21 cellular contexts compared by ENCODE assay signal in genomic region chr6:34557228-34557627, GRCh38. TPM values are rescaled to one million over a fixed set of nuclear protein-coding genes. Genes with fewer than 3 reads are reported as not detected.
DNase-seq lines count a peak whose midpoint lies in the region; ATAC-seq, FAIRE-seq and TF ChIP-seq lines count a peak whose summit lies in the region.
"Had no signal": no experiment of that assay in that cellular context is flagged by ENCODE, and none has a peak within 500 bp of the region (broad histone marks: within the 10 kb centered on the region; RNA-seq: fewer than 3 reads in every experiment).

No MANE protein-coding gene starts in this region.

- H3K9ac ChIP-seq in K562 (ENCODE audit: insufficient read depth in 1 of 2, low read depth in 2 of 2, low read length in 2 of 2) (peak overlapping the region in 1 of 2 experiments; percentile 33; a peak in 1 of 4 replicates), neural progenitor cell (no peak overlapping the region)
- H3K9ac ChIP-seq: GM23248 had no signal

- H3K36me3 ChIP-seq in K562 (ENCODE audit: control insufficient read depth, insufficient read depth, low read length) = no peaks in the 10 kb centered on the region
- no peaks in the 10 kb centered on the region for H3K36me3 ChIP-seq in neural progenitor cell
- H3K36me3 ChIP-seq in stomach = no peaks in the 10 kb centered on the region
- H3K36me3 ChIP-seq: HAP-1 had no signal

- H3K4me2 ChIP-seq in K562 (ENCODE audit: insufficient read depth, low read length) = peak overlapping the region; percentile 64
- H3K4me2 ChIP-seq in neural progenitor cell = no peak overlapping the region

- H3K27ac ChIP-seq in K562 (ENCODE audit: extremely low read depth, low read depth, low read length) (no peak overlapping the region; the same call in 2 of the 3 replicates), neural progenitor cell (no peak overlapping the region), stomach (peak overlapping the region in 3 of 5 donors; percentile 77 to 88 (median 82))
- H3K27ac ChIP-seq: GM23248 had no signal

- POLR2A ChIA-PET in K562 (lab: Yijun Ruan, JAX) = no interaction called here

- H3K36me3 Mint-ChIP-seq in neural progenitor cell = no peaks in the 10 kb centered on the region
- H3K36me3 Mint-ChIP-seq: CD14-positive monocyte; CD4-positive, alpha-beta memory T cell had no signal

- peaks cover 29% of the 10 kb centered on the region for H3K4me1 Mint-ChIP-seq in neural progenitor cell

- TF ChIP-seq EP300 in K562 (IDR thresholded peaks at IDR 0.05; ENCODE audit: low read length) = peak; percentile 77; the same call in 1 of the 2 replicates
- no peak for TF ChIP-seq EP300 in stomach (IDR thresholded peaks at IDR 0.05)

- no peak overlapping the region for H3K4me3 ChIP-seq in K562
- no peak overlapping the region for H3K4me3 ChIP-seq in neural progenitor cell
- H3K4me3 ChIP-seq in stomach = no peak overlapping the region
- H3K4me3 ChIP-seq: A549, GM12878, GM23248, HAP-1 had no signal

- peak overlapping the region; percentile 69 for H3K27ac Mint-ChIP-seq in neural progenitor cell
- H3K27ac Mint-ChIP-seq: CD14-positive monocyte; CD4-positive, alpha-beta memory T cell had no signal

- BruUV-seq in K562 (replicated peaks; lab: Mats Ljungman, UMichigan) = no TSS peak

- no peak for TF ChIP-seq RAD21 in K562 (CRISPR knock-in tag; conservative IDR thresholded peaks at IDR 0.05 in 1 of 2, IDR thresholded peaks at IDR 0.05 in 1 of 2)

- no peak for DNase-seq in HTR-8/SVneo (ENCODE audit: insufficient read length, low spot score)
- peak; percentile 73 to 86 (median 74) for DNase-seq in K562 (ENCODE audit: extremely low read depth in 1 of 4, low spot score in 3 of 4)
- no peak for DNase-seq in neural progenitor cell (ENCODE audit: low spot score)
- DNase-seq in stomach = no peak
- DNase-seq in D341Med (ENCODE audit: low spot score) = no peak
- DNase-seq in putamen (ENCODE audit: low spot score) = no peak
- DNase-seq: AML-193; CD4-positive, alpha-beta memory T cell; DMS 273 treated with DMSO at 0.1 percent for 48 hours; DMS53; DND-41; EL; GM23248 had no signal

- FAIRE-seq in HTR-8/SVneo (lab: Jason Lieb, UNC) (peak; percentile 20), K562 (lab: Jason Lieb, UNC) (peak; percentile 90)
- FAIRE-seq: A549, GM12878 had no signal

- H4K20me1 ChIP-seq in K562 (replicated peaks; ENCODE audit: control insufficient read depth, insufficient read depth, low read length) = no peaks in the 10 kb centered on the region
- H4K20me1 ChIP-seq in neural progenitor cell (ENCODE audit: low read depth) = no peaks in the 10 kb centered on the region

- H3K9me3 ChIP-seq in K562 (replicated peaks; ENCODE audit: control insufficient read depth, insufficient read depth, low read depth, low read length) (peaks cover 8% of the 10 kb centered on the region), neural progenitor cell (ENCODE audit: low read depth) (no peaks in the 10 kb centered on the region), stomach (peaks cover 0 to 8% (median 6%) of the 10 kb centered on the region in 4 donors)
- H3K9me3 ChIP-seq: HAP-1 had no signal

- 10% methylated on average over 9 of the region's 9 CpGs for WGBS in K562 (ENCODE audit: insufficient coverage, low coverage, missing lambda C conversion rate)
- WGBS in stomach, 5 donors = 36 to 65% (median 51%) methylated on average over 9 of the region's 9 CpGs

- TF ChIP-seq CTCF in K562 (IDR thresholded peaks at IDR 0.05 in 2 of 3, conservative IDR thresholded peaks at IDR 0.05 in 1 of 3; ENCODE audit: insufficient read depth in 2 of 3, low read depth in 1 of 3, low read length in 3 of 3) = no peak
- TF ChIP-seq CTCF in neural progenitor cell (IDR thresholded peaks at IDR 0.05) = no peak
- TF ChIP-seq CTCF in stomach (IDR thresholded peaks at IDR 0.05) = no peak

- H3K4me3 Mint-ChIP-seq in neural progenitor cell = peak overlapping the region; percentile 48
- H3K4me3 Mint-ChIP-seq: CD14-positive monocyte; CD4-positive, alpha-beta memory T cell had no signal

- H2AFZ ChIP-seq in K562 (ENCODE audit: low read depth, low read length) (peak overlapping the region; percentile 66), neural progenitor cell (replicated peaks) (no peak overlapping the region)
- H2AFZ ChIP-seq: GM23248 had no signal

- H3K9me1 ChIP-seq in K562 (ENCODE audit: control insufficient read depth, insufficient read depth, low read length) = peaks cover 5% of the 10 kb centered on the region

- TF ChIP-seq POLR2A in K562 (conservative IDR thresholded peaks at IDR 0.05) (no peak), stomach (IDR thresholded peaks at IDR 0.05) (no peak)

- CTCF ChIA-PET in K562 (lab: Yijun Ruan, JAX; ENCODE audit: low intra/inter-chr PET ratio) = no interaction called here

- H3K4me1 ChIP-seq in K562 (replicated peaks in 1 of 2; ENCODE audit: control insufficient read depth in 2 of 2, insufficient read depth in 2 of 2, low read length in 2 of 2) (peaks cover 46 to 78% of the 10 kb centered on the region in 2 experiments), neural progenitor cell (peaks cover 12% of the 10 kb centered on the region), stomach (peaks cover 8 to 70% (median 56%) of the 10 kb centered on the region in 4 donors)
- H3K4me1 ChIP-seq: HAP-1 had no signal

- peaks cover 4% of the 10 kb centered on the region for H3K27me3 Mint-ChIP-seq in neural progenitor cell (ENCODE audit: insufficient read depth, low read depth)

- intact Hi-C loops in K562 (cut with micrococcal nuclease) = no loop called here
- intact Hi-C loops in stomach (cut with DNase I; ENCODE audit: low total_unique reads) = no loop called here

- in situ Hi-C loops in K562 (cut with MboI) = no loop called here

- no peaks in the 10 kb centered on the region for H3F3A ChIP-seq in neural progenitor cell (ENCODE audit: low read depth)

- no peaks in the 10 kb centered on the region for H3K9me3 Mint-ChIP-seq in neural progenitor cell

- no peaks in the 10 kb centered on the region for H3K79me2 ChIP-seq in K562 (ENCODE audit: control insufficient read depth, insufficient read depth, low read length)
- no peaks in the 10 kb centered on the region for H3K79me2 ChIP-seq in neural progenitor cell (ENCODE audit: low read depth)

- H3K27me3 ChIP-seq in K562 (ENCODE audit: control insufficient read depth in 2 of 2, insufficient read depth in 2 of 2, low read length in 2 of 2) (no peaks in the 10 kb centered on the region), neural progenitor cell (no peaks in the 10 kb centered on the region), stomach (no peaks in the 10 kb centered on the region)

- ATAC-seq in K562 (no peak), HG02852 (IDR thresholded peaks at IDR 0.05; ENCODE audit: unreplicated experiment) (no peak)
- ATAC-seq: GM12878 had no signal

TF ChIP-seq in K562, 482 proteins besides CTCF, POLR2A, EP300 and RAD21 (continues in another document):
- TF ChIP-seq SMARCA5 (IDR thresholded peaks at IDR 0.05) (no peak), MTA3 (IDR thresholded peaks at IDR 0.05; ENCODE audit: borderline replicate concordance) (0 out of 2 replicates have a peak, but pooled peaks have one; percentile 24), RFX1 (IDR thresholded peaks at IDR 0.05) (no peak), ZEB2 (IDR thresholded peaks at IDR 0.05) (peak; percentile 61; the same call in 1 of the 2 replicates), XRCC5 (IDR thresholded peaks at IDR 0.05; ENCODE audit: low read depth, low read length) (no peak), SIN3A (IDR thresholded peaks at IDR 0.05; ENCODE audit: borderline replicate concordance in 2 of 2, control insufficient read depth in 1 of 2, low read depth in 2 of 2, low read length in 2 of 2) (no peak), SMAD2 (IDR thresholded peaks at IDR 0.05; ENCODE audit: low read depth, low read length) (no peak), KAT7 (CRISPR knock-in tag; IDR thresholded peaks at IDR 0.05; ENCODE audit: borderline replicate concordance) (no peak)

RNA-seq across cellular contexts. Expression of gene SPDEF, which starts 1.1 kb away (rescaled TPM):
- total RNA-seq in K562 (2011; cell fraction: chromatin; rRNA removed; ENCODE audit: low replicate concordance) = not detected in 2 replicates
- total RNA-seq in K562 (2011; cell fraction: nucleolus; rRNA removed) = 0.13 TPM in 1 of 2 replicates, not detected in the other
- 0.29 TPM in 1 of 2 replicates, not detected in the other for total RNA-seq in K562 (2011; cell fraction: nucleoplasm; rRNA removed)
- total RNA-seq in K562 (2014; rRNA removed) (0.08 TPM in 1 of 2 replicates, not detected in the other), K562 (2014; rRNA removed; fragmentation: Illumina TruSeq; extraction: Trizol) (not detected in 2 replicates), K562 (2015; rRNA removed; fragmentation: Illumina TruSeq; extraction: Trizol) (0.11 and 0.15 TPM in 2 replicates), K562 (2021) (0.11 and 0.16 TPM in 2 replicates), neural progenitor cell (ENCODE audit: low replicate concordance) (0.50 TPM in 1 of 2 replicates, not detected in the other), stomach (100 to 1,000 TPM in 1 of 5 donors, 10 to 100 TPM in 1, 1 to 10 TPM in 3; 2.2 to 129 (median 9.9) TPM)
- polyA plus RNA-seq in K562 (2011; rRNA removed) (0.04 and 0.08 TPM in 2 replicates), K562 (2014; fragmentation: Illumina TruSeq; extraction: Trizol) (0.10 TPM in 1 of 2 replicates, not detected in the other), K562 (2014; fragmentation: Nextera tagmentation; extraction: Ambion mirVana) (not detected), K562 (2014; rRNA removed) (0.08 and 0.12 TPM in 2 replicates), stomach (10 to 100 TPM; 34.8 to 59.3 (median 36.7) TPM)
- 0.13 and 0.16 TPM in 2 replicates for polyA plus RNA-seq in K562 (2011; cell fraction: cytosol; rRNA removed)
- 0.23 and 0.35 TPM in 2 replicates for polyA plus RNA-seq in K562 (2011; cell fraction: nucleus; rRNA removed)
- 0.05 TPM in 1 of 2 replicates, not detected in the other for polyA plus RNA-seq in K562 (2012)
- polyA minus RNA-seq in K562 (2011; rRNA and poly(A)+ RNA removed) = not detected in 2 replicates
- polyA minus RNA-seq in K562 (2011; cell fraction: cytosol; rRNA and poly(A)+ RNA removed) = not detected in 2 replicates
- polyA minus RNA-seq in K562 (2011; cell fraction: nucleus; rRNA and poly(A)+ RNA removed) = not detected in 2 replicates
- total RNA-seq: CD4-positive, alpha-beta memory T cell; G401; GM12878; GM23248; H4 had no signal
- polyA plus RNA-seq: BJ; CD14-positive monocyte; CD4-positive, alpha-beta memory T cell; GM12878; GM23248 had no signal

Comparison
In these comparisons a context has a peak if more than half of its experiments do, and no peak if none do; other contexts are left out.
1. DNase-seq: peak in K562 (4 of 4); none in HTR-8/SVneo (single experiment), neural progenitor cell (single experiment), stomach (single experiment), D341Med (single experiment) and putamen (single experiment).
2. H3K27ac ChIP-seq: peak in stomach (3 of 5); none in K562 (single experiment) and neural progenitor cell (single experiment).